8 cellular contexts compared by ENCODE assay signal in genomic region chr12:94458882-94459772, GRCh38. TPM values are rescaled to one million over a fixed set of nuclear protein-coding genes. Genes with fewer than 3 reads are reported as not detected.
A peak's percentile ranks its signal among the peaks of the same experiment; 100 is the strongest.
DNase-seq lines count a peak whose midpoint lies in the region; ATAC-seq and TF ChIP-seq lines count a peak whose summit lies in the region.

No MANE protein-coding gene starts in this region.

- no peaks in the 10 kb centered on the region for H3K9me3 Mint-ChIP-seq in central memory CD8-positive, alpha-beta T cell

- H3K36me3 ChIP-seq in BLaER1 (peaks cover 14% of the 10 kb centered on the region), OCI-LY3 (replicated peaks; ENCODE audit: low read depth, low read length) (peaks cover 18% of the 10 kb centered on the region), left lung (peaks cover 0 to 8% of the 10 kb centered on the region in 2 donors), suprapubic skin (peaks cover 4% of the 10 kb centered on the region)

- H3K27me3 Mint-ChIP-seq in central memory CD8-positive, alpha-beta T cell, result no peaks in the 10 kb centered on the region

- ATAC-seq in GM18870 (IDR thresholded peaks at IDR 0.05; ENCODE audit: unreplicated experiment) (peak; percentile 35), HG03159 (IDR thresholded peaks at IDR 0.05; ENCODE audit: unreplicated experiment) (peak; percentile 34), left lung (peak; percentile 67)
- ATAC-seq in central memory CD8-positive, alpha-beta T cell (replicated peaks; ENCODE audit: extremely low read depth, poor library complexity, severe bottlenecking), result peak; percentile 34

- H3K27ac Mint-ChIP-seq in central memory CD8-positive, alpha-beta T cell (ENCODE audit: low read depth), result peak overlapping the region; percentile 93

- H3K9ac ChIP-seq in BLaER1 (peak overlapping the region; percentile 87), OCI-LY3 (ENCODE audit: low read length) (peak overlapping the region; percentile 94)

- intact Hi-C loops in left lung (cut with DNase I), result no loop called here

- TF ChIP-seq CTCF in OCI-LY3 (IDR thresholded peaks at IDR 0.05; ENCODE audit: low read depth, low read length), result no peak
- TF ChIP-seq CTCF in left lung (IDR thresholded peaks at IDR 0.05), result no peak
- TF ChIP-seq CTCF in suprapubic skin (IDR thresholded peaks at IDR 0.05), result no peak

- peaks cover 35% of the 10 kb centered on the region for H3K4me1 Mint-ChIP-seq in central memory CD8-positive, alpha-beta T cell

- H3K4me2 ChIP-seq in BLaER1 (peak overlapping the region; percentile 78), OCI-LY3 (ENCODE audit: low read length) (peak overlapping the region; percentile 83)

- TF ChIP-seq EP300 in suprapubic skin (IDR thresholded peaks at IDR 0.05), result no peak

- H4K20me1 ChIP-seq in BLaER1, result no peaks in the 10 kb centered on the region
- H4K20me1 ChIP-seq in OCI-LY3 (ENCODE audit: insufficient read depth, low read length), result no peaks in the 10 kb centered on the region

- 0% methylated on average over 28 of the region's 28 CpGs for WGBS in suprapubic skin

- peak overlapping the region; percentile 88 for H3K4me3 Mint-ChIP-seq in central memory CD8-positive, alpha-beta T cell

- peaks cover 13% of the 10 kb centered on the region for H3K36me3 Mint-ChIP-seq in central memory CD8-positive, alpha-beta T cell (ENCODE audit: insufficient read depth)

- no peaks in the 10 kb centered on the region for H3K27me3 ChIP-seq in BLaER1
- H3K27me3 ChIP-seq in OCI-LY3 (ENCODE audit: low read depth, low read length), result no peaks in the 10 kb centered on the region
- H3K27me3 ChIP-seq in left lung, result no peaks in the 10 kb centered on the region
- H3K27me3 ChIP-seq in suprapubic skin, result no peaks in the 10 kb centered on the region

- DNase-seq in central memory CD8-positive, alpha-beta T cell (ENCODE audit: low spot score in 2 of 2), result no peak
- no peak for DNase-seq in left lung
- DNase-seq in suprapubic skin (ENCODE audit: low spot score in 2 of 2), result no peak
- no peak for DNase-seq in NCI-H524 treated with DMSO at 0.1 percent for 48 hours (lab: John Stamatoyannopoulos, UW)

- H3K27ac ChIP-seq in BLaER1 (peak overlapping the region; percentile 87), OCI-LY3 (ENCODE audit: low read length) (peak overlapping the region; percentile 49), left lung (peak overlapping the region; percentile 89 to 91), suprapubic skin (peak overlapping the region; percentile 83)

- TF ChIP-seq POLR2A in suprapubic skin (IDR thresholded peaks at IDR 0.05), result no peak

- H3K4me1 ChIP-seq in BLaER1 (peaks cover 24% of the 10 kb centered on the region), OCI-LY3 (ENCODE audit: low read length) (peaks cover 10% of the 10 kb centered on the region), left lung (peaks cover 12 to 24% of the 10 kb centered on the region in 2 donors), suprapubic skin (peaks cover 18% of the 10 kb centered on the region)

- H3K4me3 ChIP-seq in BLaER1, result peak overlapping the region; percentile 93
- H3K4me3 ChIP-seq in OCI-LY3 (ENCODE audit: low read length), result peak overlapping the region; percentile 91
- H3K4me3 ChIP-seq in left lung, result peak overlapping the region; percentile 74 to 80
- peak overlapping the region; percentile 71 for H3K4me3 ChIP-seq in suprapubic skin

- peaks cover 28% of the 10 kb centered on the region for H3K9me3 ChIP-seq in BLaER1
- no peaks in the 10 kb centered on the region for H3K9me3 ChIP-seq in OCI-LY3 (ENCODE audit: insufficient read depth, low read length)
- H3K9me3 ChIP-seq in left lung, result peaks cover 0 to 1% of the 10 kb centered on the region in 2 donors
- H3K9me3 ChIP-seq in suprapubic skin, result no peaks in the 10 kb centered on the region

- peaks cover 37% of the 10 kb centered on the region for H3K79me2 ChIP-seq in OCI-LY3 (ENCODE audit: low read length)

- peak overlapping the region; percentile 88 for H2AFZ ChIP-seq in OCI-LY3 (ENCODE audit: low read depth, low read length)

RNA-seq across cellular contexts. Expression of gene CEP83, which starts 0.5 kb away (rescaled TPM):
- 10 to 100 TPM; 11.9 to 20.7 TPM for total RNA-seq in left lung
- total RNA-seq in suprapubic skin, result 10 to 100 TPM in 3 of 4 donors, 1 to 10 TPM in 1; 8.5 to 18.4 (median 12.6) TPM
